In the genomic region with DNA sequence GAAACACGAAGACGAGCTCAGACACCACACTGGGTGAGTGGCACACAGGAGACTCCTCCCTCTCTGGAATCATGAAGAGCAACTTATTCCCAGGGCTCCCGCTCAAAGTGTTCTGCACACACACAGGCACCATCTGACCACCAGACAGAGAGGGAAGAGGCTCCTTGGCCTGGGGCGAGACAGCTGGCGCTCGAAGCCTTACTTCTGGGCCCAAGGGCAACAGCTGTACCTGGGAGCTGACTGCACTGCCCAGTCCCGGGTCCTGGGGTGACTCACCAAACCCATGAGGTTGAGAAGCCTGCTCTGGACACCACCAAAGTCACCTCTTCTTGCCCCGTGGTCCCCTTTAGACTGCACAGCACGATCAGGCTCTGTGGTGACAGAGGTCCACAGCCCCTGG, we compare ENCODE assay signal across 21 cellular contexts.
"Had no signal": no experiment of that assay in that cellular context is flagged by ENCODE, and none has a peak within 500 bp of the region (broad histone marks: within the 10 kb centered on the region; RNA-seq: fewer than 3 reads in every experiment).

No MANE protein-coding gene starts in this region.

- H3K27ac ChIP-seq: ovary, upper lobe of right lung had no signal

- H3K4me3 Mint-ChIP-seq: immature natural killer cell; naive thymus-derived CD8-positive, alpha-beta T cell; neural crest cell had no signal

- H3K4me1 Mint-ChIP-seq: immature natural killer cell had no signal

- H3K4me3 ChIP-seq: dorsolateral prefrontal cortex, gastroesophageal sphincter, lung, ovary, upper lobe of right lung, vagina had no signal

- H3K36me3 Mint-ChIP-seq: immature natural killer cell had no signal

- H3K9me3 ChIP-seq: gastroesophageal sphincter, ovary, upper lobe of right lung, vagina had no signal

- ATAC-seq: esophagus mucosa; gastroesophageal sphincter; left ventricle myocardium superior; naive thymus-derived CD8-positive, alpha-beta T cell; right cardiac atrium; upper lobe of right lung had no signal

- FAIRE-seq: endometrium, keratinocyte, small intestine had no signal

- H3K9me3 Mint-ChIP-seq: immature natural killer cell; naive thymus-derived CD8-positive, alpha-beta T cell; neural crest cell had no signal

- DNase-seq: cortex of kidney; dorsolateral prefrontal cortex; effector CD8-positive, alpha-beta T cell; immature natural killer cell; left ventricle myocardium superior; mesendoderm; naive thymus-derived CD8-positive, alpha-beta T cell; nucleus accumbens; ovary; right cardiac atrium; small intestine; stimulated activated CD4-positive, alpha-beta T cell treated with anti-CD3 and anti-CD28 coated beads, Interleukin-12 subunit alpha, Interleukin-12 subunit beta, amount 100 ng/mL, for 4 hours; stimulated activated naive CD4-positive, alpha-beta T cell treated with Interleukin-2 at 50 U/mL for 16 hours; upper lobe of right lung had no signal

- H3K27me3 Mint-ChIP-seq: naive thymus-derived CD8-positive, alpha-beta T cell had no signal

- H3K27ac Mint-ChIP-seq: immature natural killer cell had no signal

- H3K36me3 ChIP-seq: gastroesophageal sphincter, ovary, upper lobe of right lung, vagina had no signal

- H3K27me3 ChIP-seq: dorsolateral prefrontal cortex, gastroesophageal sphincter, ovary, upper lobe of right lung, vagina had no signal
